ENCODE assay signal across 16 cellular contexts in the genomic region with DNA sequence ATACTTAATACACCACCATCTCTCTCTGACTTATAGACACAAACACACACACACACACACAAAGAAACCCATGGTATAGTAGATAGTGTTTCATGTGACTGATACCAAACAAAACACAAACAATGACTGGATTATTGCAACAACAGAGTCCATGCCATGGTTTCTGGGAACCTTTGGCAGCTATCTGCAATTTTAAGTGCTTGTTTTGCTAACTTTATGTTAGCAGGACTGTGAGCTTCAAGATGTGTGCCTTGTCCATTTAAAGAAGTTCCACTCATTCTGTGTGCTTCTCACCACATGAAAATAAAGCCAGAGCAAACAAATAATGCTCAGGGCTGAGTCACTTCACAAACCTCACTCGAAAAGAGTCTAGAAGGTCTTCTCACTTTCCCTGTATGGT. TPM values are rescaled to one million over a fixed set of nuclear protein-coding genes. Genes with fewer than 3 reads are reported as not detected.
DNase-seq lines count a peak whose midpoint lies in the region; ATAC-seq and TF ChIP-seq lines count a peak whose summit lies in the region.
"Had no signal": no experiment of that assay in that cellular context is flagged by ENCODE, and none has a peak within 500 bp of the region (broad histone marks: within the 10 kb centered on the region; RNA-seq: fewer than 3 reads in every experiment).

No MANE protein-coding gene starts in this region.

- no peak overlapping the region for H3K27ac ChIP-seq in GM23248
- H3K27ac ChIP-seq in PC-3 (ENCODE audit: low read length) = peak overlapping the region; percentile 82
- H3K27ac ChIP-seq: psoas muscle had no signal

- intact Hi-C loops in PC-3 (cut with micrococcal nuclease) = loop anchor here (2.0 kb wide), 1 partner anchor 17 kb away; no protein-coding TSS in a partner anchor

- H3K36me3 ChIP-seq in GM23248 (ENCODE audit: low read depth) (no peaks in the 10 kb centered on the region), PC-3 (ENCODE audit: low read depth, low read length) (no peaks in the 10 kb centered on the region)

- DNase-seq in GM23248 = peak; percentile 54
- peak; percentile 84 for DNase-seq in PC-3
- DNase-seq in fibroblast of the aortic adventitia (ENCODE audit: low read depth) = peak; percentile 69
- peak; percentile 80 for DNase-seq in renal cortical epithelial cell (ENCODE audit: low read depth)
- no peak for DNase-seq in HCEC 1CT
- DNase-seq in NCI-H2081 treated with DMSO at 0.1 percent for 48 hours (lab: John Stamatoyannopoulos, UW) = no peak
- DNase-seq: activated CD8-positive, alpha-beta T cell treated with anti-CD3 and anti-CD28 coated beads, Interleukin-2, amount 10 ng/mL, durations not matched to agents 7 days and 5 days; activated naive CD4-positive, alpha-beta T cell treated with anti-CD3 and anti-CD28 coated beads for 36 hours; cortex of kidney; NCI-H187; psoas muscle; RPMI8226; stimulated activated CD4-positive, alpha-beta T cell treated with anti-CD3 and anti-CD28 coated beads, Interleukin-4, amount 100 ng/mL, for 4 hours; T1000 had no signal

- POLR2A ChIA-PET in PC-3 (lab: Charles Lee; ENCODE audit: unreplicated experiment) = interaction anchor here (1.1 kb wide), 1 partner anchor 17 kb away, joined by 4 read pairs; no protein-coding TSS in a partner anchor

- CTCF ChIA-PET in PC-3 (lab: Charles Lee) = no interaction called here

- no peak overlapping the region for H3K4me3 ChIP-seq in GM23248
- no peak overlapping the region for H3K4me3 ChIP-seq in PC-3 (ENCODE audit: low read length)
- no peak overlapping the region for H3K4me3 ChIP-seq in fibroblast of the aortic adventitia (ENCODE audit: low read depth, low read length)
- H3K4me3 ChIP-seq: psoas muscle had no signal

- H3K79me2 ChIP-seq in GM23248 (ENCODE audit: insufficient read depth) (no peaks in the 10 kb centered on the region), PC-3 (ENCODE audit: low read length) (no peaks in the 10 kb centered on the region)

- H2AFZ ChIP-seq in GM23248 (peak overlapping the region; percentile 27; the same call in 1 of the 2 replicates), PC-3 (ENCODE audit: low read length) (no peak overlapping the region)

- no peaks in the 10 kb centered on the region for H3F3A ChIP-seq in GM23248 (ENCODE audit: insufficient read depth)
- no peaks in the 10 kb centered on the region for H3F3A ChIP-seq in PC-3 (ENCODE audit: low read length, unreplicated experiment)

- H4K20me1 ChIP-seq in GM23248 (ENCODE audit: insufficient read depth) (no peaks in the 10 kb centered on the region), PC-3 (ENCODE audit: low read length) (no peaks in the 10 kb centered on the region)

- H3K9me2 ChIP-seq in GM23248 (ENCODE audit: insufficient read depth) (no peaks in the 10 kb centered on the region), PC-3 (replicated peaks; ENCODE audit: low read length) (no peaks in the 10 kb centered on the region)

- WGBS in GM23248 (ENCODE audit: low coverage in 1 of 2, low lambda C conversion rate in 2 of 2, missing lambda C conversion rate in 2 of 2), 2 experiments = 35 to 46% methylated on average over 1 of the region's 1 CpG

- no TSS peak for BruUV-seq in PC-3 (replicated peaks; lab: Mats Ljungman, UMichigan)

- ATAC-seq in PC-3 (peak; percentile 88), HG02884 (IDR thresholded peaks at IDR 0.05; ENCODE audit: unreplicated experiment) (no peak), GM19397 (IDR thresholded peaks at IDR 0.05; ENCODE audit: unreplicated experiment) (no peak)
- ATAC-seq: activated CD8-positive, alpha-beta T cell treated with anti-CD3 and anti-CD28 coated beads, Interleukin-2, amount 10 ng/mL, durations not matched to agents 7 days and 5 days; psoas muscle had no signal

- H3K9me3 ChIP-seq in GM23248 (ENCODE audit: low read depth) (no peaks in the 10 kb centered on the region), PC-3 (ENCODE audit: low read length) (no peaks in the 10 kb centered on the region)
- H3K9me3 ChIP-seq: psoas muscle had no signal

- no peaks in the 10 kb centered on the region for H3K27me3 ChIP-seq in GM23248 (replicated peaks; ENCODE audit: insufficient read depth)
- H3K27me3 ChIP-seq in PC-3 (ENCODE audit: low read length) = no peaks in the 10 kb centered on the region

- TF ChIP-seq CTCF in PC-3 (conservative IDR thresholded peaks at IDR 0.05; ENCODE audit: low read depth, low read length) (no peak), fibroblast of the aortic adventitia (IDR thresholded peaks at IDR 0.05; ENCODE audit: insufficient read depth, low read length) (no peak)

- peaks cover 9% of the 10 kb centered on the region; the same call in 1 of the 2 replicates for H3K4me1 ChIP-seq in GM23248 (ENCODE audit: insufficient read depth)
- peaks cover 29% of the 10 kb centered on the region for H3K4me1 ChIP-seq in PC-3 (ENCODE audit: insufficient read depth, low read length)
- H3K4me1 ChIP-seq: psoas muscle had no signal

- no peak overlapping the region for H3K9ac ChIP-seq in GM23248
- H3K9ac ChIP-seq in PC-3 (ENCODE audit: low read length) = peak overlapping the region; percentile 48

- in situ Hi-C loops in GM23248 (cut with MboI) = no loop called here

- H3K4me2 ChIP-seq in GM23248 (ENCODE audit: unreplicated experiment) (no peak overlapping the region), PC-3 (ENCODE audit: low read length) (peak overlapping the region; percentile 60)

RNA-seq across cellular contexts. Expression of gene LURAP1L, which starts 15.1 kb away (rescaled TPM):
- total RNA-seq in GM23248 (2014; rRNA removed; shearing (Covaris generic)) = 16.2 and 30.4 TPM in 2 replicates
- polyA plus RNA-seq in GM23248 (2016; fragmentation: Nextera tagmentation; extraction: Ambion mirVana) = 25.5 and 26.8 TPM in 2 replicates
- total RNA-seq in PC-3 (2014; rRNA removed) (16.4 and 16.9 TPM in 2 replicates), fibroblast of the aortic adventitia (ENCODE audit: low replicate concordance) (47.5 and 48.2 TPM in 2 replicates), renal cortical epithelial cell (7.3 and 9.4 TPM in 2 replicates)
- total RNA-seq: activated CD8-positive, alpha-beta T cell treated with anti-CD3 and anti-CD28 coated beads, Interleukin-2, amount 10 ng/mL, durations not matched to agents 7 days and 5 days; activated naive CD4-positive, alpha-beta T cell treated with anti-CD3 and anti-CD28 coated beads for 36 hours had no signal

Comparison
In these comparisons a context has a peak if more than half of its experiments do, and no peak if none do; other contexts are left out.
1. DNase-seq: peak in GM23248 (single experiment), PC-3 (single experiment), fibroblast of the aortic adventitia (single experiment) and renal cortical epithelial cell (single experiment); none in HCEC 1CT (single experiment) and NCI-H2081 treated with DMSO at 0.1 percent for 48 hours (single experiment).